8 cellular contexts compared by ENCODE assay signal in the genomic region with DNA sequence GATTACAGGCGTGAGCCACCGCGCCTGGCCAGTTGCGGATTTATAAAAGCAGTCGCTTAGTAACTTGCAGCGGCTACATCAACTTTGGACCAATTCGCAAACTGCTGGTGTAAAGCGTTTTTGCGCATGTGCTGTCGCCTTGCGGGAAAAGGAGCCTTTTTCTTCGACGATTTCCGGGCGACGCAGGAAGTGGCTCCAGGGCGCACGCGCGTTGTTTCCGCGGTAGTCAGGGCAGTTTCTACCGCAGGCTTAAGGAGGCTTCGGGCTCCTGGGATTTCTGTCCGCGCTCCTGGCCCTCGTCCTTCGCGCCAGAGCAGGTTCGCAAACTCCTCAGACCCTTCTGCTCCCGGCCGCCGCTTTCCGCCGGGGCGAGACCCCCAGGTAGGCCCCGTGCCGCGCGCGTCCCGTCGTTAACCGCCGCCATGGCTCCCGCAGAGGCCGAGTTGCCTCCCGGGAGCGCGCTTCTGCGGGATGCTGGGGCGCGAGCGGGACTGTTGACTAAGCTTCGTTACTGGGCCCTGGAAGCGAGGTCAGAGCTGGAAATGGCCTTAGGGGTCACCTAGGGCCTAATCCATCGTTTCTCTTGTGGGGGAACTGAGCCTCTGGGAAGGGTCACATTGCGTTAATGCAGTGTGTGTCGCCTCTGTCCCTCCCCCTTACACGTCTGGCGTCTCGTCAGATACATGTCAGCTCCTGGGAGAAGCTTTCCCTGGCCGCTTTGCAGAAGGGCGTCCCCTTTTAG. TPM values are rescaled to one million over a fixed set of nuclear protein-coding genes. Genes with fewer than 3 reads are reported as not detected.
DNase-seq lines count a peak whose midpoint lies in the region; ATAC-seq and TF ChIP-seq lines count a peak whose summit lies in the region.

A gene with protein sequence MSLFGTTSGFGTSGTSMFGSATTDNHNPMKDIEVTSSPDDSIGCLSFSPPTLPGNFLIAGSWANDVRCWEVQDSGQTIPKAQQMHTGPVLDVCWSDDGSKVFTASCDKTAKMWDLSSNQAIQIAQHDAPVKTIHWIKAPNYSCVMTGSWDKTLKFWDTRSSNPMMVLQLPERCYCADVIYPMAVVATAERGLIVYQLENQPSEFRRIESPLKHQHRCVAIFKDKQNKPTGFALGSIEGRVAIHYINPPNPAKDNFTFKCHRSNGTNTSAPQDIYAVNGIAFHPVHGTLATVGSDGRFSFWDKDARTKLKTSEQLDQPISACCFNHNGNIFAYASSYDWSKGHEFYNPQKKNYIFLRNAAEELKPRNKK (plus strand): TSS at position 214 of the 742 bp plus-strand sequence. CDS start 2,784 bp downstream, outside the sequence.

- intact Hi-C loops in activated CD4-positive, alpha-beta memory T cell treated with anti-CD3 and anti-CD28 coated beads for 36 hours (cut with micrococcal nuclease): loop anchor here (1.0 to 2.0 kb wide), 4 partner anchors 40 to 958 kb away; a partner anchor contains a TSS
- intact Hi-C loops in lower leg skin (cut with DNase I; ENCODE audit: low total_unique reads): no loop called here

- 0 to 1% methylated on average over 41 to 59 of the region's 64 CpGs for WGBS in lower leg skin, 2 donors

- CTCF ChIA-PET in activated CD4-positive, alpha-beta memory T cell treated with anti-CD3 and anti-CD28 coated beads for 36 hours (lab: Charles Lee): interaction anchor here (1.0 kb wide), 1 partner anchor 801 kb away, joined by 4 read pairs; no protein-coding TSS in a partner anchor

- peak within 1 kb of the TSS; percentile 97 for H3K9ac ChIP-seq in BLaER1
- peak within 1 kb of the TSS; percentile 74 to 84 for H3K9ac ChIP-seq in duodenal mucosa (ENCODE audit: low read depth in 1 of 2, low read length in 2 of 2)

- H3K4me1 ChIP-seq in BLaER1 (peaks cover 35% of the 10 kb centered on the region), duodenal mucosa (ENCODE audit: control insufficient read depth in 1 of 2, insufficient read depth in 2 of 2, low read length in 2 of 2) (peaks cover 12 to 16% of the 10 kb centered on the region in 2 donors)

- H3K4me1 Mint-ChIP-seq in activated CD4-positive, alpha-beta memory T cell treated with anti-CD3 and anti-CD28 coated beads for 36 hours (ENCODE audit: low read depth): peaks cover 23% of the 10 kb centered on the region

- no peak for TF ChIP-seq CTCF in lower leg skin (IDR thresholded peaks at IDR 0.05)

- peak within 1 kb of the TSS; percentile 85 for H3K27ac Mint-ChIP-seq in activated CD4-positive, alpha-beta memory T cell treated with anti-CD3 and anti-CD28 coated beads for 36 hours

- H3K27ac ChIP-seq in BLaER1: peak within 1 kb of the TSS; percentile 95
- peak within 1 kb of the TSS; percentile 71 for H3K27ac ChIP-seq in duodenal mucosa (ENCODE audit: low read depth, low read length)

- no peaks in the 10 kb centered on the region for H3K27me3 Mint-ChIP-seq in activated CD4-positive, alpha-beta memory T cell treated with anti-CD3 and anti-CD28 coated beads for 36 hours

- peak within 1 kb of the TSS; percentile 98 for H3K4me2 ChIP-seq in BLaER1

- peak within 1 kb of the TSS; percentile 90 for H3K4me3 Mint-ChIP-seq in activated CD4-positive, alpha-beta memory T cell treated with anti-CD3 and anti-CD28 coated beads for 36 hours

- H3K36me3 ChIP-seq in BLaER1: peaks cover 38% of the 10 kb centered on the region
- peaks cover 20 to 31% of the 10 kb centered on the region in 2 donors for H3K36me3 ChIP-seq in duodenal mucosa (ENCODE audit: control insufficient read depth in 1 of 2, insufficient read depth in 2 of 2, low read length in 2 of 2)

- peak; percentile 92 for DNase-seq in HK-2 (ENCODE audit: unreplicated experiment)
- DNase-seq in NCI-H82 treated with DMSO at 0.1 percent for 48 hours (lab: John Stamatoyannopoulos, UW; ENCODE audit: unreplicated experiment): peak; percentile 70
- DNase-seq in activated CD4-positive, alpha-beta memory T cell treated with anti-CD3 and anti-CD28 coated beads for 36 hours: peak; percentile 95
- DNase-seq in lower leg skin (ENCODE audit: low spot score in 2 of 2): peak; percentile 87 to 97
- DNase-seq in stimulated activated CD4-positive, alpha-beta T cell treated with anti-CD3 and anti-CD28 coated beads, Interleukin-4, amount 100 ng/mL, for 4 hours: peak; percentile 84 to 88

- peaks cover 35% of the 10 kb centered on the region for H4K20me1 ChIP-seq in BLaER1

- no peaks in the 10 kb centered on the region for H3K27me3 ChIP-seq in BLaER1
- no peaks in the 10 kb centered on the region for H3K27me3 ChIP-seq in duodenal mucosa (ENCODE audit: control insufficient read depth in 1 of 2, insufficient read depth in 2 of 2, low read length in 2 of 2)

- peaks cover 27% of the 10 kb centered on the region for H3K36me3 Mint-ChIP-seq in activated CD4-positive, alpha-beta memory T cell treated with anti-CD3 and anti-CD28 coated beads for 36 hours

- H3K9me3 ChIP-seq in BLaER1 (no peaks in the 10 kb centered on the region), duodenal mucosa (ENCODE audit: control insufficient read depth in 1 of 2, low read length in 2 of 2) (no peaks in the 10 kb centered on the region)

- H3K9me3 Mint-ChIP-seq in activated CD4-positive, alpha-beta memory T cell treated with anti-CD3 and anti-CD28 coated beads for 36 hours: no peaks in the 10 kb centered on the region

- peak within 1 kb of the TSS; percentile 94 for H3K4me3 ChIP-seq in BLaER1
- peak within 1 kb of the TSS; percentile 98 to 99 for H3K4me3 ChIP-seq in duodenal mucosa (ENCODE audit: low read depth in 1 of 2, low read length in 2 of 2)
- peak within 1 kb of the TSS; percentile 99 for H3K4me3 ChIP-seq in lower leg skin (ENCODE audit: low read depth, poor library complexity, severe bottlenecking)

- POLR2A ChIA-PET in activated CD4-positive, alpha-beta memory T cell treated with anti-CD3 and anti-CD28 coated beads for 36 hours (lab: Charles Lee): interaction anchor here (1.0 to 3.3 kb wide), 2 partner anchors 39 to 47 kb away, joined by 4 to 22 read pairs; a partner anchor contains a TSS

- no peak for TF ChIP-seq POLR2A in lower leg skin (IDR thresholded peaks at IDR 0.05)

- peak; percentile 94 for ATAC-seq in GM19351 (IDR thresholded peaks at IDR 0.05; ENCODE audit: unreplicated experiment)

RNA-seq across cellular contexts. Expression of the gene that starts here (rescaled TPM):
- 10 to 100 TPM; 33.7 to 38.2 TPM for total RNA-seq in activated CD4-positive, alpha-beta memory T cell treated with anti-CD3 and anti-CD28 coated beads for 36 hours
- total RNA-seq in lower leg skin: 10 to 100 TPM; 30.5 to 45.7 (median 34.5) TPM

Comparison
In these comparisons a context has a peak if more than half of its experiments do, and no peak if none do; other contexts are left out.
1. Peak in every context shown above with its lines: DNase-seq, ATAC-seq, H3K4me3 ChIP-seq and H3K27ac ChIP-seq.